ENCODE assay signal across 11 cellular contexts in the genomic region with DNA sequence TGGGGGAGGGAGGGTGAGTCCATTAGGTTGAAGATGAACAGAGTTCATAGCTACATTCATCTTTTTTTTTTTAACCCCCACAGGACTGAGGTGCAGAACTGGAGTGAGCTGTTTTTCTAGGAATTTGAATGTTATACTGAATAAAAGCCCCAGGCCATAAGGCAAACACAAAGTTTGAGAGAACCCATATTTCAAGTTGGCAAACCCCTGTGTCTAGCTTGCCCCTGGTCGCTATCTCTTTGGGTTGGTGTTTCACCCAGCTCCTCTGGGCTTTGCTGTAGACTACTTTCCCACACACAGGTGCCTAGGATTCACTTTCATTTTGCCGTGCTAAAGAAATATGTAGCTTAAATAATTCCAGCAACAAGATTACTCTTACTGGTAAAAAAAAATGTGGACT. TPM values are rescaled to one million over a fixed set of nuclear protein-coding genes. Genes with fewer than 3 reads are reported as not detected.
DNase-seq lines count a peak whose midpoint lies in the region; ATAC-seq and TF ChIP-seq lines count a peak whose summit lies in the region.
"Had no signal": no experiment of that assay in that cellular context is flagged by ENCODE, and none has a peak within 500 bp of the region (broad histone marks: within the 10 kb centered on the region; RNA-seq: fewer than 3 reads in every experiment).

No MANE protein-coding gene starts in this region.

- DNase-seq in neural progenitor cell (ENCODE audit: low spot score) (no peak), NCI-H2171 (lab: John Stamatoyannopoulos, UW) (no peak), HuH-7.5 (ENCODE audit: low spot score) (no peak)
- DNase-seq in activated naive CD4-positive, alpha-beta T cell treated with anti-CD3 and anti-CD28 coated beads, Interleukin-2, amount 50 U/mL, for 72 hours (ENCODE audit: low spot score in 2 of 2): no peak
- DNase-seq: activated CD4-positive, alpha-beta T cell treated with anti-CD3 and anti-CD28 coated beads for 48 hours had no signal

- H2AFZ ChIP-seq in OCI-LY3 (ENCODE audit: low read depth, low read length): peak overlapping the region; percentile 57
- H2AFZ ChIP-seq in neural progenitor cell (replicated peaks): peak overlapping the region; percentile 36

- peak; percentile 51 for ATAC-seq in GM18861 (IDR thresholded peaks at IDR 0.05; ENCODE audit: unreplicated experiment)
- ATAC-seq in HG02623 (IDR thresholded peaks at IDR 0.05; ENCODE audit: unreplicated experiment): peak; percentile 32
- no peak for ATAC-seq in activated naive CD4-positive, alpha-beta T cell treated with anti-CD3 and anti-CD28 coated beads, Interleukin-2, amount 50 U/mL, for 72 hours
- ATAC-seq in GM21515 (IDR thresholded peaks at IDR 0.05; ENCODE audit: unreplicated experiment): no peak

- H4K20me1 ChIP-seq in OCI-LY3 (ENCODE audit: insufficient read depth, low read length) (no peaks in the 10 kb centered on the region), neural progenitor cell (ENCODE audit: low read depth) (no peaks in the 10 kb centered on the region)

- no peak overlapping the region for H3K4me3 Mint-ChIP-seq in neural progenitor cell
- H3K4me3 Mint-ChIP-seq: activated naive CD8-positive, alpha-beta T cell had no signal

- H3K4me1 Mint-ChIP-seq in neural progenitor cell: peaks cover 47% of the 10 kb centered on the region

- H3K9ac ChIP-seq in OCI-LY3 (ENCODE audit: low read length) (no peak overlapping the region), neural progenitor cell (no peak overlapping the region)

- H3K27me3 Mint-ChIP-seq in neural progenitor cell (ENCODE audit: insufficient read depth, low read depth): peaks cover 5% of the 10 kb centered on the region

- no peak overlapping the region for H3K27ac Mint-ChIP-seq in neural progenitor cell
- no peak overlapping the region for H3K27ac Mint-ChIP-seq in activated naive CD4-positive, alpha-beta T cell treated with anti-CD3 and anti-CD28 coated beads, Interleukin-2, amount 50 U/mL, for 72 hours
- H3K27ac Mint-ChIP-seq: activated naive CD8-positive, alpha-beta T cell had no signal

- H3K4me2 ChIP-seq in OCI-LY3 (ENCODE audit: low read length) (peak overlapping the region; percentile 63), neural progenitor cell (peak overlapping the region; percentile 65)

- H3K79me2 ChIP-seq in OCI-LY3 (ENCODE audit: low read length): no peaks in the 10 kb centered on the region
- no peaks in the 10 kb centered on the region for H3K79me2 ChIP-seq in neural progenitor cell (ENCODE audit: low read depth)

- H3K4me3 ChIP-seq in OCI-LY3 (ENCODE audit: low read length) (peak overlapping the region; percentile 58), neural progenitor cell (no peak overlapping the region)

- H3K4me1 ChIP-seq in OCI-LY3 (ENCODE audit: low read length) (peaks cover 24% of the 10 kb centered on the region), neural progenitor cell (peaks cover 49% of the 10 kb centered on the region)

- H3K36me3 Mint-ChIP-seq in neural progenitor cell: no peaks in the 10 kb centered on the region
- H3K36me3 Mint-ChIP-seq in activated naive CD4-positive, alpha-beta T cell treated with anti-CD3 and anti-CD28 coated beads, Interleukin-2, amount 50 U/mL, for 72 hours: peaks cover 0 to 14% of the 10 kb centered on the region in 2 donors
- H3K36me3 Mint-ChIP-seq: activated naive CD8-positive, alpha-beta T cell had no signal

- TF ChIP-seq CTCF in OCI-LY3 (IDR thresholded peaks at IDR 0.05; ENCODE audit: low read depth, low read length): no peak
- no peak for TF ChIP-seq CTCF in neural progenitor cell (IDR thresholded peaks at IDR 0.05)

- H3K27ac ChIP-seq in OCI-LY3 (ENCODE audit: low read length) (no peak overlapping the region), neural progenitor cell (no peak overlapping the region)

- H3K9me3 ChIP-seq in OCI-LY3 (ENCODE audit: insufficient read depth, low read length) (no peaks in the 10 kb centered on the region), neural progenitor cell (ENCODE audit: low read depth) (no peaks in the 10 kb centered on the region)

- H3K27me3 ChIP-seq in OCI-LY3 (ENCODE audit: low read depth, low read length) (peaks cover 9% of the 10 kb centered on the region; the same call in 1 of the 2 replicates), neural progenitor cell (peaks cover 47% of the 10 kb centered on the region)

- H3K9me3 Mint-ChIP-seq in neural progenitor cell: no peaks in the 10 kb centered on the region
- peaks cover 0 to 4% of the 10 kb centered on the region in 2 donors for H3K9me3 Mint-ChIP-seq in activated naive CD4-positive, alpha-beta T cell treated with anti-CD3 and anti-CD28 coated beads, Interleukin-2, amount 50 U/mL, for 72 hours

- no peaks in the 10 kb centered on the region for H3K36me3 ChIP-seq in OCI-LY3 (replicated peaks; ENCODE audit: low read depth, low read length)
- no peaks in the 10 kb centered on the region for H3K36me3 ChIP-seq in neural progenitor cell

- peaks cover 4% of the 10 kb centered on the region for H3F3A ChIP-seq in neural progenitor cell (ENCODE audit: low read depth)

RNA-seq across cellular contexts. Expression of gene LMO3, which starts 5.2 kb away (rescaled TPM):
- total RNA-seq in neural progenitor cell (ENCODE audit: low replicate concordance): 39.1 and 54.3 TPM in 2 replicates
- not detected for total RNA-seq in activated naive CD4-positive, alpha-beta T cell treated with anti-CD3 and anti-CD28 coated beads, Interleukin-2, amount 50 U/mL, for 72 hours
- total RNA-seq: epithelial cell of proximal tubule had no signal

Comparison
In these comparisons a context has a peak if more than half of its experiments do, and no peak if none do; other contexts are left out.
1. ATAC-seq: peak in GM18861 (single experiment) and HG02623 (single experiment); none in activated naive CD4-positive, alpha-beta T cell treated with anti-CD3 and anti-CD28 coated beads, Interleukin-2, amount 50 U/mL, for 72 hours (0 of 2) and GM21515 (single experiment).
2. RNA of gene LMO3, which starts 5.2 kb away (total RNA-seq): 39.1 to 54.3 TPM in neural progenitor cell; not detected in activated naive CD4-positive, alpha-beta T cell treated with anti-CD3 and anti-CD28 coated beads, Interleukin-2, amount 50 U/mL, for 72 hours; every median in the first group is over 10 times any median in the second.